Comparison of ENCODE assay signal across 20 cellular contexts in genomic region chr17:5286846-5287245, GRCh38. TPM values are rescaled to one million over a fixed set of nuclear protein-coding genes. Genes with fewer than 3 reads are reported as not detected.
DNase-seq lines count a peak whose midpoint lies in the region; ATAC-seq, FAIRE-seq and TF ChIP-seq lines count a peak whose summit lies in the region.
"Had no signal": no experiment of that assay in that cellular context is flagged by ENCODE, and none has a peak within 500 bp of the region (broad histone marks: within the 10 kb centered on the region; RNA-seq: fewer than 3 reads in every experiment).

No MANE protein-coding gene starts in this region.

- ATAC-seq in CD8-positive, alpha-beta T cell, result no peak
- no peak for ATAC-seq in effector memory CD8-positive, alpha-beta T cell (replicated peaks)
- ATAC-seq in psoas muscle (peak in 1 of 4 donors; percentile 32), HG02981 (IDR thresholded peaks at IDR 0.05; ENCODE audit: unreplicated experiment) (no peak), GM21528 (IDR thresholded peaks at IDR 0.05; ENCODE audit: low FRiP score, unreplicated experiment) (no peak)
- ATAC-seq: HCT116, left lobe of liver had no signal

- no peaks in the 10 kb centered on the region for H3K36me3 ChIP-seq in CD8-positive, alpha-beta T cell (ENCODE audit: insufficient read depth, low read length)
- H3K36me3 ChIP-seq in psoas muscle (ENCODE audit: insufficient read depth in 1 of 2, low read depth in 1 of 2), result peaks cover 0 to 3% of the 10 kb centered on the region in 2 donors
- H3K36me3 ChIP-seq: brain microvascular endothelial cell, uterus had no signal

- no peaks in the 10 kb centered on the region for H3K27me3 ChIP-seq in CD8-positive, alpha-beta T cell (ENCODE audit: insufficient read depth, low read length)
- H3K27me3 ChIP-seq in psoas muscle (ENCODE audit: insufficient read depth in 3 of 3, low read length in 2 of 3), result no peaks in the 10 kb centered on the region
- H3K27me3 ChIP-seq: brain microvascular endothelial cell, uterus had no signal

- no peaks in the 10 kb centered on the region for H3K9me3 Mint-ChIP-seq in CD8-positive, alpha-beta T cell
- H3K9me3 Mint-ChIP-seq in effector memory CD8-positive, alpha-beta T cell, result no peaks in the 10 kb centered on the region
- H3K9me3 Mint-ChIP-seq: activated naive CD8-positive, alpha-beta T cell treated with anti-CD3 and anti-CD28 coated beads, Interleukin-2, amount 10 ng/mL, durations not matched to agents 7 days and 5 days had no signal

- H3K4me3 ChIP-seq in CD8-positive, alpha-beta T cell (ENCODE audit: low read depth, low read length), result no peak overlapping the region
- H3K4me3 ChIP-seq in psoas muscle, result no peak overlapping the region
- H3K4me3 ChIP-seq: uterus had no signal

- peaks cover 57% of the 10 kb centered on the region for H3K4me1 Mint-ChIP-seq in CD8-positive, alpha-beta T cell (ENCODE audit: low read depth)
- H3K4me1 Mint-ChIP-seq in effector memory CD8-positive, alpha-beta T cell (ENCODE audit: low read depth in 2 of 2), result peaks cover 31 to 51% of the 10 kb centered on the region in 2 donors

- CTCF ChIA-PET in CD8-positive, alpha-beta T cell (lab: Charles Lee), result no interaction called here

- FAIRE-seq in HTR-8/SVneo (lab: Jason Lieb, UNC), result peak; percentile 82
- FAIRE-seq: colon had no signal

- 46 to 81% (median 59%) methylated on average over 3 of the region's 3 CpGs for WGBS in psoas muscle, 3 donors

- no peaks in the 10 kb centered on the region for H3K27me3 Mint-ChIP-seq in CD8-positive, alpha-beta T cell (ENCODE audit: low read depth)
- no peaks in the 10 kb centered on the region for H3K27me3 Mint-ChIP-seq in effector memory CD8-positive, alpha-beta T cell
- H3K27me3 Mint-ChIP-seq: activated naive CD8-positive, alpha-beta T cell treated with anti-CD3 and anti-CD28 coated beads, Interleukin-2, amount 10 ng/mL, durations not matched to agents 7 days and 5 days had no signal

- TF ChIP-seq CTCF in CD8-positive, alpha-beta T cell (IDR thresholded peaks at IDR 0.05), result no peak
- no peak for TF ChIP-seq CTCF in psoas muscle (IDR thresholded peaks at IDR 0.05)

- peaks cover 41% of the 10 kb centered on the region for H3K4me1 ChIP-seq in CD8-positive, alpha-beta T cell (ENCODE audit: insufficient read depth, low read length)
- H3K4me1 ChIP-seq in psoas muscle, result peaks cover 42% of the 10 kb centered on the region

- H3K9me3 ChIP-seq in CD8-positive, alpha-beta T cell (ENCODE audit: low read length), result no peaks in the 10 kb centered on the region
- H3K9me3 ChIP-seq in psoas muscle, result no peaks in the 10 kb centered on the region
- H3K9me3 ChIP-seq: uterus had no signal

- intact Hi-C loops in CD8-positive, alpha-beta T cell (cut with DNase I, micrococcal nuclease), result no loop called here
- intact Hi-C loops in psoas muscle (cut with DNase I), result no loop called here

- POLR2A ChIA-PET in CD8-positive, alpha-beta T cell (lab: Charles Lee), result interaction anchor here (1.3 kb wide), 1 partner anchor 9 kb away, joined by 4 read pairs; no protein-coding TSS in a partner anchor

- peaks cover 23% of the 10 kb centered on the region for H3K36me3 Mint-ChIP-seq in CD8-positive, alpha-beta T cell
- H3K36me3 Mint-ChIP-seq in effector memory CD8-positive, alpha-beta T cell (ENCODE audit: insufficient read depth), result peaks cover 23% of the 10 kb centered on the region

- no peak overlapping the region for H3K27ac ChIP-seq in CD8-positive, alpha-beta T cell (ENCODE audit: low read depth, low read length)
- H3K27ac ChIP-seq in psoas muscle, result peak overlapping the region; percentile 58
- H3K27ac ChIP-seq: brain microvascular endothelial cell, uterus had no signal

- H3K27ac Mint-ChIP-seq in CD8-positive, alpha-beta T cell, result peak overlapping the region; percentile 28
- peak overlapping the region; percentile 5 to 35 for H3K27ac Mint-ChIP-seq in effector memory CD8-positive, alpha-beta T cell
- H3K27ac Mint-ChIP-seq: activated naive CD8-positive, alpha-beta T cell treated with anti-CD3 and anti-CD28 coated beads, Interleukin-2, amount 10 ng/mL, durations not matched to agents 7 days and 5 days had no signal

- no peak overlapping the region for H3K4me3 Mint-ChIP-seq in CD8-positive, alpha-beta T cell
- no peak overlapping the region for H3K4me3 Mint-ChIP-seq in effector memory CD8-positive, alpha-beta T cell
- H3K4me3 Mint-ChIP-seq: activated naive CD8-positive, alpha-beta T cell treated with anti-CD3 and anti-CD28 coated beads, Interleukin-2, amount 10 ng/mL, durations not matched to agents 7 days and 5 days had no signal

- no peak for DNase-seq in CD8-positive, alpha-beta T cell
- DNase-seq in HTR-8/SVneo (ENCODE audit: insufficient read length, low spot score) (no peak), psoas muscle (no peak), NCI-H1417 treated with DMSO at 0.1 percent for 48 hours (lab: John Stamatoyannopoulos, UW) (no peak), iPS-NIHi7 (ENCODE audit: extremely low spot score) (no peak)
- DNase-seq in effector memory CD8-positive, alpha-beta T cell, result no peak
- DNase-seq: activated naive CD8-positive, alpha-beta T cell treated with anti-CD3 and anti-CD28 coated beads, Interleukin-2, amount 10 ng/mL, durations not matched to agents 7 days and 5 days; brain microvascular endothelial cell; CD4-positive, CD25-positive, alpha-beta regulatory T cell; DMS53; NCI-H69; substantia nigra; uterus had no signal

RNA-seq across cellular contexts. Expression of gene RABEP1, which starts 4.8 kb away (rescaled TPM):
- 10 to 100 TPM; 27.1 to 27.6 TPM for total RNA-seq in CD8-positive, alpha-beta T cell
- 10 to 100 TPM; 69.9 to 86.1 (median 80.1) TPM for total RNA-seq in psoas muscle
- polyA plus RNA-seq in psoas muscle, result 100 to 1,000 TPM in 1 of 3 donors, 10 to 100 TPM in 2; 33.4 to 106 (median 36.3) TPM

RNA-seq across cellular contexts. Expression of gene SCIMP, which starts 52.2 kb away (rescaled TPM):
- total RNA-seq in CD8-positive, alpha-beta T cell, result under 1 TPM; 0.14 to 0.19 TPM
- under 1 TPM; 0.37 to 0.74 (median 0.50) TPM for total RNA-seq in psoas muscle
- under 1 TPM; 0.12 to 0.55 (median 0.27) TPM for polyA plus RNA-seq in psoas muscle
- total RNA-seq: CD4-positive, CD25-positive, alpha-beta regulatory T cell; fibroblast of lung; renal cortical epithelial cell had no signal
- polyA plus RNA-seq: fibroblast of lung had no signal
